23 cellular contexts compared by ENCODE assay signal in genomic region chr3:172219750-172220149, GRCh38.
"Had no signal": no experiment of that assay in that cellular context is flagged by ENCODE, and none has a peak within 500 bp of the region (broad histone marks: within the 10 kb centered on the region; RNA-seq: fewer than 3 reads in every experiment).

No MANE protein-coding gene starts in this region.

- H2AFZ ChIP-seq: hepatocyte had no signal

- H3K9me3 Mint-ChIP-seq: activated T-cell treated with anti-CD3 and anti-CD28 coated beads, Interleukin-2, amount 50 U/mL, for 24 hours; activated T-helper 17 cell treated with anti-CD3 and anti-CD28 coated beads, Interleukin-2, amount 50 U/mL, for 72 hours; naive B cell; stimulated activated naive B cell treated with anti-CD40 and anti-IgM and Interleukin-4, amounts not matched to agents 10 μg/mL and 1 μg/mL and 100 μg/mL, for 72 hours had no signal

- H3K4me3 Mint-ChIP-seq: activated naive CD8-positive, alpha-beta T cell; activated T-cell treated with anti-CD3 and anti-CD28 coated beads, Interleukin-2, amount 50 U/mL, for 24 hours; activated T-helper 17 cell treated with anti-CD3 and anti-CD28 coated beads, Interleukin-2, amount 50 U/mL, for 72 hours; naive B cell; stimulated activated naive B cell treated with anti-CD40 and anti-IgM and Interleukin-4, amounts not matched to agents 10 μg/mL and 1 μg/mL and 100 μg/mL, for 72 hours had no signal

- H3K4me1 ChIP-seq: uterus had no signal

- H3K27me3 Mint-ChIP-seq: activated naive CD8-positive, alpha-beta T cell; activated T-cell treated with anti-CD3 and anti-CD28 coated beads, Interleukin-2, amount 50 U/mL, for 24 hours; activated T-helper 17 cell treated with anti-CD3 and anti-CD28 coated beads, Interleukin-2, amount 50 U/mL, for 72 hours; naive B cell had no signal

- H3K27ac ChIP-seq: ascending aorta, esophagus muscularis mucosa, hepatocyte, sigmoid colon, uterus had no signal

- H3K36me3 ChIP-seq: adrenal gland, ascending aorta, esophagus muscularis mucosa, left lung, sigmoid colon, uterus had no signal

- H3K36me3 Mint-ChIP-seq: activated naive CD8-positive, alpha-beta T cell; naive B cell had no signal

- H3K9me3 ChIP-seq: adrenal gland, ascending aorta, esophagus muscularis mucosa, left lung, sigmoid colon, uterus had no signal

- ATAC-seq: activated T-helper 17 cell treated with anti-CD3 and anti-CD28 coated beads, Interleukin-2, amount 50 U/mL, for 72 hours; left lung; stimulated activated naive B cell treated with anti-CD40 and anti-IgM and Interleukin-4, amounts not matched to agents 10 μg/mL and 1 μg/mL and 100 μg/mL, for 72 hours had no signal

- H3K27ac Mint-ChIP-seq: activated naive CD8-positive, alpha-beta T cell; activated T-cell treated with anti-CD3 and anti-CD28 coated beads, Interleukin-2, amount 50 U/mL, for 24 hours; activated T-helper 17 cell treated with anti-CD3 and anti-CD28 coated beads, Interleukin-2, amount 50 U/mL, for 72 hours; naive B cell; stimulated activated naive B cell treated with anti-CD40 and anti-IgM and Interleukin-4, amounts not matched to agents 10 μg/mL and 1 μg/mL and 100 μg/mL, for 72 hours had no signal

- DNase-seq: activated CD8-positive, alpha-beta memory T cell treated with anti-CD3 and anti-CD28 coated beads for 24 hours; activated CD8-positive, alpha-beta memory T cell treated with anti-CD3 and anti-CD28 coated beads, Interleukin-2, amount 50 U/mL, for 4 hours; activated naive CD4-positive, alpha-beta T cell; activated T-cell treated with anti-CD3 and anti-CD28 coated beads, Interleukin-2, amount 50 U/mL, for 24 hours; adrenal gland; central memory CD4-positive, alpha-beta T cell; glutamatergic neuron; kidney glomerular epithelial cell; left lung; naive B cell; posterior cingulate gyrus; sigmoid colon; stimulated activated CD4-positive, alpha-beta T cell treated with anti-CD3 and anti-CD28 coated beads, Interleukin-2, amount 100 ng/mL, for 48 hours; stimulated activated CD8-positive, alpha-beta memory T cell treated with anti-CD3 and anti-CD28 coated beads, Interleukin-4, amount 100 ng/mL, for 48 hours; stimulated activated naive B cell treated with anti-CD40 and anti-IgM and Interleukin-4, amounts not matched to agents 10 μg/mL and 1 μg/mL and 100 μg/mL, for 72 hours; T-helper 9 cell; uterus had no signal

- H3K27me3 ChIP-seq: adrenal gland, ascending aorta, esophagus muscularis mucosa, hepatocyte, left lung, sigmoid colon, uterus had no signal

- H3K4me2 ChIP-seq: hepatocyte had no signal

- H3K4me3 ChIP-seq: adrenal gland, ascending aorta, esophagus muscularis mucosa, hepatocyte, left lung, lung, sigmoid colon, uterus had no signal
